10 cellular contexts compared by ENCODE assay signal in the genomic region with DNA sequence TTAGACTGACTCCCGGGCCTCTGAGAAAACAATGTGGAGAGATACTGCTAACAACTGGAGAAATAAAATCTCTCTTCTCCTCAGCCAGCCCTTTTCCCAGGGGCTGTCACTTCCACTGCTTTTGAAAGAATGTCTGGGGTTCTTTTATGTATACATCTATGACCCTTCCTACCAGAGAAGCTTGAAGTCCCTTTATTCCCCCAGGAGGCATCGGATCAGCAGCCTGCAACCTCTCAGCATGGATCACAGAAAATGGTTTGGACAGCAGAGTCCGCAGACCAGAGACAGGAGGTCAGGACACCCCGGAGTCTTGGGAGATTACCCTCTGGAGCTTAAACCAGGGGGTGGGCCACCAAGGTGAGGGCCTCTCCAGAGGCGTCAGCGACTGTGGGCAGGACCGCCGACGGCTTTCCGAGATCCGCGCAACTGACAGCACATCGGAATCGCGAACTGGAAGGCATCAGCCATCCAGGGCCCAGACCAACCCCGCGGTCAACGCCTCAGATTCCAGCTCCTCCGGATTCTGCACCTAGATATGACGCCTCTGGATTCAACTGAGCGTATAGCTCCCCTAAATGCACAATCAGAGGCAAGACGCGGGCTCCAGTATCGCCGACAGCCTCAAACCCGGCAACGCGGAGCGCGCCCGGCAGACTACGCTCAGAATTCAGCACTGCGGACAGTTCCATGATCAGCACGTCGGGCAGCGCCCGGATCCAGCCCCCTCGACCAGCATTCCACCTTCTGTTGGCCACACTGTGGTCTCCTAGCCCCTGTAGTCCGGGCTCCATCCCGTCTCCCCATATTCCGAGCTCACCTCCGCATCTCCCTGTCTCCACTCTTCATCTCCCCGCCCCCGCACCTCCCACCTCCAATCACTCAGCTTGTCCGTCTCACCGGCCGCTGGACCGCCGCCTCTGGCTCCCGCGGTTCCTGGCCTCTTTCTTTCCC. TPM values are rescaled to one million over a fixed set of nuclear protein-coding genes. Genes with fewer than 3 reads are reported as not detected.
DNase-seq lines count a peak whose midpoint lies in the region; ATAC-seq and TF ChIP-seq lines count a peak whose summit lies in the region.
"Had no signal": no experiment of that assay in that cellular context is flagged by ENCODE, and none has a peak within 500 bp of the region (broad histone marks: within the 10 kb centered on the region; RNA-seq: fewer than 3 reads in every experiment).

No MANE protein-coding gene starts in this region.

- H3K9me3 Mint-ChIP-seq in nephron, result peaks cover 4% of the 10 kb centered on the region

- no peak overlapping the region for H3K4me2 ChIP-seq in OCI-LY7 (ENCODE audit: low read length)

- H3K27me3 Mint-ChIP-seq in nephron (ENCODE audit: low read depth), result peaks cover 74% of the 10 kb centered on the region

- intact Hi-C loops in OCI-LY7 (cut with micrococcal nuclease; ENCODE audit: unreplicated experiment), result no loop called here

- H3K9me3 ChIP-seq in OCI-LY7 (ENCODE audit: low read length), result no peaks in the 10 kb centered on the region

- H3K4me1 Mint-ChIP-seq in nephron, result no peaks in the 10 kb centered on the region

- no TSS peak for BruUV-seq in OCI-LY7 (replicated peaks; lab: Mats Ljungman, UMichigan)

- H3K4me3 Mint-ChIP-seq in nephron, result peak overlapping the region in 2 of 3 experiments; percentile 1 to 43

- DNase-seq in DMS 273 (lab: John Stamatoyannopoulos, UW; ENCODE audit: unreplicated experiment) (peak; percentile 48), DMS 273 treated with DMSO at 0.1 percent for 48 hours (lab: John Stamatoyannopoulos, UW) (no peak), OCI-LY7 (ENCODE audit: low spot score) (peak; percentile 15), cerebellar cortex (ENCODE audit: low spot score) (peak; percentile 8), NCI-H128 (lab: John Stamatoyannopoulos, UW; ENCODE audit: unreplicated experiment) (no peak)

- no peaks in the 10 kb centered on the region for H3K9me2 ChIP-seq in OCI-LY7 (ENCODE audit: insufficient read depth, low read length)

- POLR2A ChIA-PET in OCI-LY7 (lab: Charles Lee), result interaction anchor here (0.5 to 0.7 kb wide), 2 partner anchors 12 to 16 kb away, joined by 3 read pairs; no protein-coding TSS in a partner anchor

- H2AFZ ChIP-seq in OCI-LY7 (ENCODE audit: low read length), result no peak overlapping the region

- H4K20me1 ChIP-seq in OCI-LY7 (ENCODE audit: insufficient read depth, low read length), result no peaks in the 10 kb centered on the region

- no peak for TF ChIP-seq CTCF in OCI-LY7 (conservative IDR thresholded peaks at IDR 0.05; ENCODE audit: low read length)
- no peak for TF ChIP-seq CTCF in nephron (IDR thresholded peaks at IDR 0.05; ENCODE audit: unreplicated experiment in 3 of 3)

- H3K36me3 Mint-ChIP-seq in nephron (ENCODE audit: low read depth), result no peaks in the 10 kb centered on the region

- no peaks in the 10 kb centered on the region for H3K79me2 ChIP-seq in OCI-LY7 (ENCODE audit: insufficient read depth, low read depth, low read length)

- H3K27ac Mint-ChIP-seq in nephron, result no peak overlapping the region

- CTCF ChIA-PET in OCI-LY7 (lab: Charles Lee; ENCODE audit: unreplicated experiment), result no interaction called here

- no peak overlapping the region for H3K27ac ChIP-seq in OCI-LY7 (ENCODE audit: low read depth, low read length, poor library complexity, severe bottlenecking)
- H3K27ac ChIP-seq: 22Rv1 had no signal

- no peaks in the 10 kb centered on the region for H3K4me1 ChIP-seq in OCI-LY7 (ENCODE audit: insufficient read depth, low read length, poor library complexity, severe bottlenecking)

- no peak overlapping the region for H3K4me3 ChIP-seq in OCI-LY7 (ENCODE audit: low read depth, low read length, poor library complexity, severe bottlenecking)
- H3K4me3 ChIP-seq: lung had no signal

- no peaks in the 10 kb centered on the region for H3K36me3 ChIP-seq in OCI-LY7 (ENCODE audit: insufficient read depth, low read length)

- no peak for ATAC-seq in GM18858 (IDR thresholded peaks at IDR 0.05; ENCODE audit: unreplicated experiment)
- no peak for ATAC-seq in HG03097 (IDR thresholded peaks at IDR 0.05; ENCODE audit: low FRiP score, unreplicated experiment)

RNA-seq across cellular contexts. Expression of a gene that starts 0.9 kb away (rescaled TPM):
- total RNA-seq in OCI-LY7 (2014; rRNA removed; shearing (Covaris generic)), result not detected in 2 replicates
- total RNA-seq in OCI-LY7 (2022), result not detected in 2 replicates

RNA-seq across cellular contexts. Expression of a gene that starts 29.6 kb away (rescaled TPM):
- total RNA-seq in OCI-LY7 (2014; rRNA removed; shearing (Covaris generic)), result 11.8 and 27.1 TPM in 2 replicates
- 18.2 and 20.0 TPM in 2 replicates for total RNA-seq in OCI-LY7 (2022)

RNA-seq across cellular contexts. Expression of a gene that starts 43.5 kb away (rescaled TPM):
- 18.9 and 26.0 TPM in 2 replicates for total RNA-seq in OCI-LY7 (2014; rRNA removed; shearing (Covaris generic))
- 21.4 and 29.7 TPM in 2 replicates for total RNA-seq in OCI-LY7 (2022)

RNA-seq across cellular contexts. Expression of a gene that starts 43.9 kb away (rescaled TPM):
- 27.6 and 33.6 TPM in 2 replicates for total RNA-seq in OCI-LY7 (2014; rRNA removed; shearing (Covaris generic))
- total RNA-seq in OCI-LY7 (2022), result 24.4 and 28.0 TPM in 2 replicates

Comparison
In these comparisons a context has a peak if more than half of its experiments do, and no peak if none do; other contexts are left out.
1. DNase-seq: peak in DMS 273 (single experiment), OCI-LY7 (single experiment) and cerebellar cortex (single experiment); none in DMS 273 treated with DMSO at 0.1 percent for 48 hours (single experiment) and NCI-H128 (single experiment).